Comparison of ENCODE assay signal across 7 cellular contexts in genomic region chr17:2138318-2138717, GRCh38.
DNase-seq lines count a peak whose midpoint lies in the region; ATAC-seq and TF ChIP-seq lines count a peak whose summit lies in the region.

No MANE protein-coding gene starts in this region.

- POLR2A ChIA-PET in SK-N-SH (lab: Yijun Ruan, JAX): interaction anchor here (1.5 kb wide), 1 partner anchor 18 kb away, joined by 4 read pairs; no protein-coding TSS in a partner anchor

- peaks cover 24% of the 10 kb centered on the region for H3F3A ChIP-seq in SK-N-SH (replicated peaks; ENCODE audit: insufficient read depth)

- intact Hi-C loops in right cardiac atrium (cut with DNase I): no loop called here

- peak overlapping the region; percentile 32; the same call in 1 of the 2 replicates for H3K4me2 ChIP-seq in SK-N-SH

- 0 out of 2 replicates have a peak, but pooled peaks cover 5% of the 10 kb centered on the region for H4K20me1 ChIP-seq in SK-N-SH (ENCODE audit: insufficient read depth)

- peaks cover 24 to 26% of the 10 kb centered on the region in 2 experiments for H3K4me1 ChIP-seq in SK-N-SH (ENCODE audit: control insufficient read depth in 1 of 2, insufficient read depth in 2 of 2, low read depth in 1 of 2, low read length in 1 of 2)
- peaks cover 9% of the 10 kb centered on the region for H3K4me1 ChIP-seq in right cardiac atrium (ENCODE audit: control insufficient read depth, insufficient read depth, low read length)

- ATAC-seq in right cardiac atrium (peak; percentile 81 to 82), HG02571 (IDR thresholded peaks at IDR 0.05; ENCODE audit: unreplicated experiment) (no peak), HG03469 (IDR thresholded peaks at IDR 0.05; ENCODE audit: unreplicated experiment) (no peak)

- H3K4me3 ChIP-seq in SK-N-SH (ENCODE audit: low read depth in 2 of 2, low read length in 1 of 2) (no peak overlapping the region), right cardiac atrium (ENCODE audit: low read length) (no peak overlapping the region)

- no peaks in the 10 kb centered on the region for H3K36me3 ChIP-seq in SK-N-SH (replicated peaks in 1 of 2; ENCODE audit: control insufficient read depth in 1 of 2, insufficient read depth in 2 of 2, low read length in 1 of 2)

- no peak overlapping the region for H3K9ac ChIP-seq in SK-N-SH

- TF ChIP-seq EP300 in SK-N-SH (IDR thresholded peaks at IDR 0.05; ENCODE audit: borderline replicate concordance in 1 of 2, low read depth in 1 of 2, low read length in 1 of 2): no peak

- H3K79me2 ChIP-seq in SK-N-SH (ENCODE audit: insufficient read depth): peaks cover 12% of the 10 kb centered on the region; the same call in 1 of the 2 replicates

- H3K27me3 ChIP-seq in SK-N-SH (ENCODE audit: insufficient read depth) (no peaks in the 10 kb centered on the region), right cardiac atrium (ENCODE audit: control insufficient read depth, insufficient read depth) (no peaks in the 10 kb centered on the region)

- no peak; the same call in 1 of the 2 replicates for TF ChIP-seq RAD21 in SK-N-SH (IDR thresholded peaks at IDR 0.05; ENCODE audit: low read length)

- WGBS in SK-N-SH (ENCODE audit: low lambda C conversion rate): 0% methylated on average over 1 of the region's 1 CpG
- 16% methylated on average over 1 of the region's 1 CpG for WGBS in right cardiac atrium

- H3K9me3 ChIP-seq in SK-N-SH (no peaks in the 10 kb centered on the region), right cardiac atrium (ENCODE audit: control insufficient read depth, low read length) (no peaks in the 10 kb centered on the region)

- TF ChIP-seq POLR2A in GM15510 (IDR thresholded peaks at IDR 0.05; ENCODE audit: borderline replicate concordance, extremely low read depth, insufficient read length): peak; percentile 37

- H3K9me2 ChIP-seq in SK-N-SH: no peaks in the 10 kb centered on the region

- H3K27ac ChIP-seq in SK-N-SH (ENCODE audit: low read depth in 2 of 2, low read length in 1 of 2) (peak overlapping the region; percentile 69 to 85), right cardiac atrium (ENCODE audit: low read length) (peak overlapping the region; percentile 61)

- no peak overlapping the region for H2AFZ ChIP-seq in SK-N-SH (ENCODE audit: low read depth)

- TF ChIP-seq CTCF in SK-N-SH (IDR thresholded peaks at IDR 0.05): no peak

- CTCF ChIA-PET in SK-N-SH (lab: Yijun Ruan, JAX): interaction anchor here (0.8 to 2.8 kb wide), 16 partner anchors 10 to 107 kb away, joined by 3 to 16 read pairs (median 5); partner anchors contain the start of gene HIC1

- DNase-seq in H4 (ENCODE audit: low spot score) (peak; percentile 65), SK-N-SH (peak; percentile 79), right cardiac atrium (peak in 1 of 3 donors; percentile 59), iPS-NIHi7 (ENCODE audit: extremely low spot score) (no peak)

TF ChIP-seq in SK-N-SH, 30 proteins besides CTCF, POLR2A, EP300 and RAD21:
- TF ChIP-seq RFX5 (IDR thresholded peaks at IDR 0.05; ENCODE audit: low read length) (no peak), GABPA (IDR thresholded peaks at IDR 0.05; ENCODE audit: low read depth) (0 out of 2 replicates have a peak, but pooled peaks have one; percentile 17)

Comparison
In these comparisons a context has a peak if more than half of its experiments do, and no peak if none do; other contexts are left out.
1. ATAC-seq: peak in right cardiac atrium (2 of 2); none in HG02571 (single experiment) and HG03469 (single experiment).